21 cellular contexts compared by ENCODE assay signal in the genomic region with DNA sequence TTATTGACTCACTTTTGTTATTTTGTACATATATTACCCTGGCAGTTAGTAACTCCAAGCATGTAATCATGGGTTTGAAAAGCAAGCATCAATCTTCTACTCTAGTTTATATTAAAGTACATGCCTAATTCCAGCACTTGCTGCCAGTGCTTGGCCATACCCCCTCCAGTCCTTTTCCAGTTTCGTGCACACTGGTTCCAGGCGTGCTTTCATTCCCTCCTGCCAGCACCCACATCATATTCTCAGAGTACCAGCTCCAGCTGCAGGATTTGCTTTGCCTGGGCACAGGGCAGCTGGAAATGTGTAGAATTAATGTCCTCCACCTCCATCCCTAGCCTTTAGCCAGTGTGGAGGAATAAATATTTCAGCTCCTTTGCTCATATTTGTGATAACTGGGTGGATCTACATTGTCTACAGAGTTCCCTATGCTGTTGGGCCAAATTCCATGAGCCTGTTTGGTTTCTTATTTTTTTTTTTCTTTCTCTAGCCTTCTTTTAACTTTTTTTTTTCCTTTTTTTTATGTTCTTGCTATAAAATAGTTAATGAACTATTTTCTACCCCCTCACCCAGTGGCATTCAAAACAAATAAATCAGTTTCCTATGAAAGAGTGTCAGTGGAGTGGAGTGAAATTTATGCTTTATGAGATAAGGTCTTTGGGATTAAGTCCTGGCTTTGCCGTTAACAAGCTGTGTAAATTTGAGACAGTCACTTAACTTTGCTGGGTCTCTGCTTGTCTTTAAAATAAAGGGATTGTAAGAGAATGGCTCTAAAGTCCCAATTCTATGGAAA. TPM values are rescaled to one million over a fixed set of nuclear protein-coding genes. Genes with fewer than 3 reads are reported as not detected.
A peak's percentile ranks its signal among the peaks of the same experiment; 100 is the strongest.
DNase-seq lines count a peak whose midpoint lies in the region; ATAC-seq and TF ChIP-seq lines count a peak whose summit lies in the region.
"Had no signal": no experiment of that assay in that cellular context is flagged by ENCODE, and none has a peak within 500 bp of the region (broad histone marks: within the 10 kb centered on the region; RNA-seq: fewer than 3 reads in every experiment).

No MANE protein-coding gene starts in this region.

- no peak overlapping the region for H3K4me2 ChIP-seq in smooth muscle cell
- H3K4me2 ChIP-seq: BLaER1 had no signal

- H3F3A ChIP-seq in smooth muscle cell (ENCODE audit: low read depth): peaks cover 13% of the 10 kb centered on the region

- H3K79me2 ChIP-seq in smooth muscle cell (ENCODE audit: low read depth): peaks cover 11% of the 10 kb centered on the region

- H2AFZ ChIP-seq in smooth muscle cell (ENCODE audit: low read depth): no peak overlapping the region

- ATAC-seq in upper lobe of left lung (ENCODE audit: low FRiP score in 2 of 2): no peak
- ATAC-seq in HG02763 (IDR thresholded peaks at IDR 0.05; ENCODE audit: unreplicated experiment): no peak
- ATAC-seq: CD8-positive, alpha-beta T cell; HCT116; PC-3 had no signal

- no peak for TF ChIP-seq POLR2A in upper lobe of left lung (IDR thresholded peaks at IDR 0.05)

- H3K27ac ChIP-seq in epithelial cell of prostate: peak overlapping the region; percentile 75
- peak overlapping the region; percentile 32 for H3K27ac ChIP-seq in smooth muscle cell (ENCODE audit: low read depth)
- H3K27ac ChIP-seq in upper lobe of left lung: no peak overlapping the region
- H3K27ac ChIP-seq: BLaER1, SJSA1 had no signal

- no peak for TF ChIP-seq EP300 in upper lobe of left lung (IDR thresholded peaks at IDR 0.05)

- 52% methylated on average over 3 of the region's 3 CpGs for WGBS in smooth muscle cell (ENCODE audit: low lambda C conversion rate)
- 51 to 92% methylated on average over 3 of the region's 3 CpGs for WGBS in upper lobe of left lung, 2 donors

- no peak overlapping the region for H3K9ac ChIP-seq in smooth muscle cell (ENCODE audit: low read depth)
- H3K9ac ChIP-seq: BLaER1 had no signal

- H3K9me3 ChIP-seq in smooth muscle cell (replicated peaks; ENCODE audit: low read depth): no peaks in the 10 kb centered on the region
- no peaks in the 10 kb centered on the region for H3K9me3 ChIP-seq in upper lobe of left lung
- H3K9me3 ChIP-seq: BLaER1, SJSA1 had no signal

- DNase-seq in D341Med (ENCODE audit: low spot score) (peak; percentile 39), NCI-H82 (lab: John Stamatoyannopoulos, UW) (peak; percentile 56), epithelial cell of prostate (ENCODE audit: low read depth, low spot score) (no peak), smooth muscle cell (lab: John Stamatoyannopoulos, UW; ENCODE audit: unreplicated experiment) (no peak), upper lobe of left lung (no peak), T-helper 9 cell (no peak), putamen (ENCODE audit: low spot score) (no peak)
- DNase-seq: CD8-positive, alpha-beta T cell; DND-41; GDM1; NCI-H1417; NCI-H1930; NCI-H2171 treated with DMSO at 0.1 percent for 48 hours; NCI-H748 treated with DMSO at 0.1 percent for 48 hours; PC-3 had no signal

- H3K4me3 ChIP-seq in smooth muscle cell (no peak overlapping the region), upper lobe of left lung (no peak overlapping the region)
- H3K4me3 ChIP-seq: BLaER1, GM12878, SJSA1 had no signal

- H4K20me1 ChIP-seq in smooth muscle cell (ENCODE audit: low read depth): no peaks in the 10 kb centered on the region

- H3K36me3 ChIP-seq in smooth muscle cell (ENCODE audit: low read depth) (no peaks in the 10 kb centered on the region), upper lobe of left lung (no peaks in the 10 kb centered on the region)
- H3K36me3 ChIP-seq: BLaER1 had no signal

- peaks cover 33% of the 10 kb centered on the region for H3K4me1 ChIP-seq in smooth muscle cell (ENCODE audit: low read depth)
- H3K4me1 ChIP-seq in upper lobe of left lung: peaks cover 5 to 11% (median 9%) of the 10 kb centered on the region in 4 donors

- TF ChIP-seq CTCF in smooth muscle cell (IDR thresholded peaks at IDR 0.05; ENCODE audit: borderline replicate concordance, insufficient read depth, poor library complexity, severe bottlenecking) (no peak), upper lobe of left lung (IDR thresholded peaks at IDR 0.05) (no peak)

- H3K27me3 ChIP-seq in smooth muscle cell (ENCODE audit: low read depth) (no peaks in the 10 kb centered on the region), upper lobe of left lung (peaks cover 0 to 6% (median 0%) of the 10 kb centered on the region in 4 donors)
- H3K27me3 ChIP-seq: SJSA1 had no signal

RNA-seq across cellular contexts. Expression of a gene that starts 2.6 kb away (rescaled TPM):
- total RNA-seq in smooth muscle cell (86.6 and 95.2 TPM in 2 replicates), upper lobe of left lung (10 to 100 TPM; 14.3 to 54.6 (median 45.1) TPM)
- polyA plus RNA-seq in smooth muscle cell: 47.5 and 54.6 TPM in 2 replicates
- total RNA-seq: CD8-positive, alpha-beta T cell had no signal
- polyA plus RNA-seq: IgD-negative memory B cell had no signal

Comparison
In these comparisons a context has a peak if more than half of its experiments do, and no peak if none do; other contexts are left out.
1. DNase-seq: peak in D341Med (single experiment) and NCI-H82 (single experiment); none in epithelial cell of prostate (single experiment), smooth muscle cell (single experiment), upper lobe of left lung (0 of 2), T-helper 9 cell (single experiment) and putamen (single experiment).
2. H3K27ac ChIP-seq: peak in epithelial cell of prostate (single experiment) and smooth muscle cell (single experiment); none in upper lobe of left lung (0 of 4).